In genomic region chr1:196181594-196181878, GRCh38 we compare ENCODE assay signal across 1 cellular context.
TF ChIP-seq lines count a peak whose summit lies in the region.

No MANE protein-coding gene starts in this region.

TF ChIP-seq in PFSK-1, 5 proteins besides CTCF, POLR2A, EP300 and RAD21 (continued from another document):
- TF ChIP-seq REST (IDR thresholded peaks at IDR 0.05; ENCODE audit: insufficient read depth in 1 of 2, low read depth in 2 of 2, low read length in 2 of 2) (no peak), SIN3A (IDR thresholded peaks at IDR 0.05; ENCODE audit: borderline replicate concordance, insufficient read depth, low read length) (no peak), POLR2AphosphoS5 (IDR thresholded peaks at IDR 0.05; ENCODE audit: low read depth, low read length) (no peak)
